Comparison of ENCODE assay signal across 10 cellular contexts in genomic region chr1:150981805-150982712, GRCh38. TPM values are rescaled to one million over a fixed set of nuclear protein-coding genes. Genes with fewer than 3 reads are reported as not detected.
DNase-seq lines count a peak whose midpoint lies in the region; ATAC-seq and TF ChIP-seq lines count a peak whose summit lies in the region.
"Had no signal": no experiment of that assay in that cellular context is flagged by ENCODE, and none has a peak within 500 bp of the region (broad histone marks: within the 10 kb centered on the region; RNA-seq: fewer than 3 reads in every experiment).

A gene with protein sequence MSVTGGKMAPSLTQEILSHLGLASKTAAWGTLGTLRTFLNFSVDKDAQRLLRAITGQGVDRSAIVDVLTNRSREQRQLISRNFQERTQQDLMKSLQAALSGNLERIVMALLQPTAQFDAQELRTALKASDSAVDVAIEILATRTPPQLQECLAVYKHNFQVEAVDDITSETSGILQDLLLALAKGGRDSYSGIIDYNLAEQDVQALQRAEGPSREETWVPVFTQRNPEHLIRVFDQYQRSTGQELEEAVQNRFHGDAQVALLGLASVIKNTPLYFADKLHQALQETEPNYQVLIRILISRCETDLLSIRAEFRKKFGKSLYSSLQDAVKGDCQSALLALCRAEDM (plus strand): TSS chr1:150982292. CDS start chr1:150983106, 814 bp downstream.

- peak within 1 kb of the TSS; percentile 76 for H3K4me3 Mint-ChIP-seq in Caco-2 (ENCODE audit: unreplicated experiment)

- DNase-seq in Caco-2 (peak; percentile 84 to 90), Kasumi-1 (lab: John Stamatoyannopoulos, UW) (peak; percentile 18 to 19), amniotic epithelial cell (ENCODE audit: low read depth) (peak; percentile 57), lower lobe of right lung (no peak), T-helper 2 cell (no peak)
- no peak for DNase-seq in stimulated activated naive CD4-positive, alpha-beta T cell treated with Interleukin-2 at 50 U/mL for 16 hours (lab: John Stamatoyannopoulos, UW)
- DNase-seq: spleen had no signal

- POLR2A ChIA-PET in Caco-2 (lab: Charles Lee) = interaction anchor here (0.5 to 2.4 kb wide), 9 partner anchors 11 to 237 kb away, joined by 3 to 19 read pairs (median 5); partner anchors contain the start of gene MINDY1

- peak within 1 kb of the TSS; percentile 93 for H3K27ac Mint-ChIP-seq in Caco-2 (ENCODE audit: unreplicated experiment)

- H3K27me3 ChIP-seq in Caco-2 (replicated peaks; ENCODE audit: control insufficient read depth, insufficient read depth, low read length) (no peaks in the 10 kb centered on the region), lower lobe of right lung (ENCODE audit: low read depth) (no peaks in the 10 kb centered on the region)
- H3K27me3 ChIP-seq: spleen had no signal

- H3K36me3 Mint-ChIP-seq in Caco-2 (ENCODE audit: insufficient read depth, unreplicated experiment) = peaks cover 26% of the 10 kb centered on the region

- peak; percentile 13 to 17 for ATAC-seq in lower lobe of right lung
- ATAC-seq in GM21717 (IDR thresholded peaks at IDR 0.05; ENCODE audit: unreplicated experiment) = no peak
- no peak for ATAC-seq in GM19351 (IDR thresholded peaks at IDR 0.05; ENCODE audit: unreplicated experiment)

- H3K36me3 ChIP-seq in Caco-2 (ENCODE audit: control insufficient read depth, insufficient read depth, low read length) = peaks cover 2% of the 10 kb centered on the region; the same call in 1 of the 2 replicates
- no peaks in the 10 kb centered on the region for H3K36me3 ChIP-seq in lower lobe of right lung
- H3K36me3 ChIP-seq: spleen had no signal

- H3K9me3 Mint-ChIP-seq in Caco-2 (ENCODE audit: unreplicated experiment) = no peaks in the 10 kb centered on the region

- no peaks in the 10 kb centered on the region for H3K9me3 ChIP-seq in Caco-2
- no peaks in the 10 kb centered on the region for H3K9me3 ChIP-seq in lower lobe of right lung
- H3K9me3 ChIP-seq: spleen had no signal

- CTCF ChIA-PET in Caco-2 (lab: Charles Lee) = interaction anchor here (0.5 to 3.4 kb wide), 9 partner anchors 10 to 169 kb away, joined by 3 to 40 read pairs (median 4); partner anchors contain the start of gene MINDY1

- no peaks in the 10 kb centered on the region for H3K27me3 Mint-ChIP-seq in Caco-2 (ENCODE audit: insufficient read depth, unreplicated experiment)

- peak within 1 kb of the TSS; percentile 43 for H3K27ac ChIP-seq in lower lobe of right lung
- H3K27ac ChIP-seq: spleen had no signal

- TSS peak; percentile 33 for BruUV-seq in Caco-2 (replicated peaks; lab: Mats Ljungman, UMichigan)

- intact Hi-C loops in Caco-2 (cut with micrococcal nuclease; ENCODE audit: unreplicated experiment) (loop anchor here (1.0 to 5.0 kb wide), 3 partner anchors 14 to 105 kb away; partner anchors contain the start of genes ARNT and C1orf56), lower lobe of right lung (cut with DNase I) (no loop called here)

- H3K4me3 ChIP-seq in Caco-2 (ENCODE audit: low read depth, low read length) = peak within 1 kb of the TSS; percentile 27
- no peak within 1 kb of the TSS for H3K4me3 ChIP-seq in lower lobe of right lung
- H3K4me3 ChIP-seq: spleen had no signal

- H3K4me1 ChIP-seq in Caco-2 (peaks cover 79% of the 10 kb centered on the region), lower lobe of right lung (peaks cover 50% of the 10 kb centered on the region)

- TF ChIP-seq CTCF in Caco-2 (IDR thresholded peaks at IDR 0.05; ENCODE audit: insufficient read depth in 1 of 2, low read depth in 1 of 2, low read length in 1 of 2, severe bottlenecking in 1 of 2, unreplicated experiment in 1 of 2) (no peak), lower lobe of right lung (IDR thresholded peaks at IDR 0.05) (no peak)

- H3K4me1 Mint-ChIP-seq in Caco-2 (ENCODE audit: low read depth, unreplicated experiment) = peaks cover 39% of the 10 kb centered on the region

RNA-seq across cellular contexts. Expression of the gene that starts here (rescaled TPM):
- total RNA-seq in Caco-2 (2022) (30.0 and 42.5 TPM in 2 replicates), lower lobe of right lung (0.68 TPM)
- total RNA-seq: Daoy had no signal

Comparison
In these comparisons a context has a peak if more than half of its experiments do, and no peak if none do; other contexts are left out.
1. RNA of the gene that starts here (total RNA-seq): 30.0 to 42.5 TPM in Caco-2; 0.68 TPM in lower lobe of right lung (single experiment); every median in the first group is over 10 times any median in the second.
2. Peak in ATAC-seq and H3K27ac ChIP-seq in lower lobe of right lung; RNA of the gene not detected or under 1 TPM.
3. DNase-seq: peak in Caco-2 (2 of 2), Kasumi-1 (2 of 2) and amniotic epithelial cell (single experiment); none in lower lobe of right lung (single experiment), T-helper 2 cell (0 of 5) and stimulated activated naive CD4-positive, alpha-beta T cell treated with Interleukin-2 at 50 U/mL for 16 hours (single experiment).